1 cellular context compared by ENCODE assay signal in the genomic region with DNA sequence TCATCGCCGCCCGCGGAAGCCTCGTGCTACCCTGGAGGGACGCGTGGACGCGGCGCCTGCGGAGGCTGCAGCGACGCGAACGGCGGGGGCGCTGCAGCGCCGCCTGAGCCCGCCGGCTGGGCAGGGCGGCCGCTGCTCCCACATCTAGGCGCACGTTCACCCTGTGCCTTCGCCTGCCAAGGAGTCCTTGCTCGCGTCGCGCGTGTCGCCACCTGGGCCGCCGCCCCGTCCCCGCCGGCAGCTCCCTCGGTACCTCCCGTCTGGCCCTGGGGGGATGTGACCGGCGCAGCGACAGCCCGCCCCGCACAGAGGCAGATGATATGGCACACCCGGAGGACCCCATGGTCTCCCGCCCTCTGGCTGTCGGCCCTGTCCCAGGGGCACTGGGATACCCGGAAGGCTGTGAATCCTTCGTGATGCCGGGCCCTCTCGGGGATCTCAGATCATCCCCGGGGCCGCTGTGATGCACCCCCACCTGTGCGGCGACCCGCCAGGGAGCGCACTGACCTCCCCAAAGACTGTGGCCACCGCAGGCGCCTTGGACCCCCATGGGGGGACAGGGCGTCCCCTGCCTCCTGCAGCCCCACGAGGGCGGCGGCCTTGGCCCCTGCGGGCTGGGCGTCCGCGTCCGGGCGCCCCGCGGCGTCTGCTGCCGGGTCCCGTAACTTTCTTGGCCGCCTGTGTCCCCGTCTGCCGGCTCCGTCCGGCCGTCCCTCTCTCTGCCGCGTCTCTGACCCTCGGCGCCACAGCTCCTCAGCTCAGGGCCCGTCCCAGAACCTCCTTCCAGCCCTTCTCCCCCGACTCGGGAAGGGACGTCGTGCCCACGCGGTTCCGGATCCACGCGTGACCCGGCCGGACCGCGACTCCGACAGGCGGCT.
TF ChIP-seq lines count a peak whose summit lies in the region.

No MANE protein-coding gene starts in this region.

TF ChIP-seq in liver, 16 proteins besides CTCF, POLR2A, EP300 and RAD21 (continued from another document):
- TF ChIP-seq, protein P1, sequence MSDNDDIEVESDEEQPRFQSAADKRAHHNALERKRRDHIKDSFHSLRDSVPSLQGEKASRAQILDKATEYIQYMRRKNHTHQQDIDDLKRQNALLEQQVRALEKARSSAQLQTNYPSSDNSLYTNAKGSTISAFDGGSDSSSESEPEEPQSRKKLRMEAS (IDR thresholded peaks at IDR 0.05): no peak
- TF ChIP-seq NR2F2 (IDR thresholded peaks at IDR 0.05) (no peak), EGR1 (IDR thresholded peaks at IDR 0.05; ENCODE audit: low read depth in 2 of 2) (no peak), GABPA (IDR thresholded peaks at IDR 0.05 in 1 of 2, conservative IDR thresholded peaks at IDR 0.05 in 1 of 2) (no peak), YY1 (IDR thresholded peaks at IDR 0.05) (no peak), SP1 (IDR thresholded peaks at IDR 0.05) (no peak), FOXA1 (IDR thresholded peaks at IDR 0.05) (no peak)
- TF ChIP-seq, protein P2, sequence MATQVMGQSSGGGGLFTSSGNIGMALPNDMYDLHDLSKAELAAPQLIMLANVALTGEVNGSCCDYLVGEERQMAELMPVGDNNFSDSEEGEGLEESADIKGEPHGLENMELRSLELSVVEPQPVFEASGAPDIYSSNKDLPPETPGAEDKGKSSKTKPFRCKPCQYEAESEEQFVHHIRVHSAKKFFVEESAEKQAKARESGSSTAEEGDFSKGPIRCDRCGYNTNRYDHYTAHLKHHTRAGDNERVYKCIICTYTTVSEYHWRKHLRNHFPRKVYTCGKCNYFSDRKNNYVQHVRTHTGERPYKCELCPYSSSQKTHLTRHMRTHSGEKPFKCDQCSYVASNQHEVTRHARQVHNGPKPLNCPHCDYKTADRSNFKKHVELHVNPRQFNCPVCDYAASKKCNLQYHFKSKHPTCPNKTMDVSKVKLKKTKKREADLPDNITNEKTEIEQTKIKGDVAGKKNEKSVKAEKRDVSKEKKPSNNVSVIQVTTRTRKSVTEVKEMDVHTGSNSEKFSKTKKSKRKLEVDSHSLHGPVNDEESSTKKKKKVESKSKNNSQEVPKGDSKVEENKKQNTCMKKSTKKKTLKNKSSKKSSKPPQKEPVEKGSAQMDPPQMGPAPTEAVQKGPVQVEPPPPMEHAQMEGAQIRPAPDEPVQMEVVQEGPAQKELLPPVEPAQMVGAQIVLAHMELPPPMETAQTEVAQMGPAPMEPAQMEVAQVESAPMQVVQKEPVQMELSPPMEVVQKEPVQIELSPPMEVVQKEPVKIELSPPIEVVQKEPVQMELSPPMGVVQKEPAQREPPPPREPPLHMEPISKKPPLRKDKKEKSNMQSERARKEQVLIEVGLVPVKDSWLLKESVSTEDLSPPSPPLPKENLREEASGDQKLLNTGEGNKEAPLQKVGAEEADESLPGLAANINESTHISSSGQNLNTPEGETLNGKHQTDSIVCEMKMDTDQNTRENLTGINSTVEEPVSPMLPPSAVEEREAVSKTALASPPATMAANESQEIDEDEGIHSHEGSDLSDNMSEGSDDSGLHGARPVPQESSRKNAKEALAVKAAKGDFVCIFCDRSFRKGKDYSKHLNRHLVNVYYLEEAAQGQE (IDR thresholded peaks at IDR 0.05): no peak
